In genomic region chr7:36600869-36601530, GRCh38 we compare ENCODE assay signal across 11 cellular contexts.
A peak's percentile ranks its signal among the peaks of the same experiment; 100 is the strongest.
DNase-seq lines count a peak whose midpoint lies in the region; ATAC-seq and TF ChIP-seq lines count a peak whose summit lies in the region.
"Had no signal": no experiment of that assay in that cellular context is flagged by ENCODE, and none has a peak within 500 bp of the region (broad histone marks: within the 10 kb centered on the region; RNA-seq: fewer than 3 reads in every experiment).

No MANE protein-coding gene starts in this region.

- H3K9me3 ChIP-seq in upper lobe of right lung = no peaks in the 10 kb centered on the region
- H3K9me3 ChIP-seq in ovary = no peaks in the 10 kb centered on the region
- H3K9me3 ChIP-seq in MM.1S (replicated peaks; ENCODE audit: insufficient read depth, low read length) = no peaks in the 10 kb centered on the region
- H3K9me3 ChIP-seq: uterus had no signal

- no peaks in the 10 kb centered on the region for H3K79me2 ChIP-seq in MM.1S (ENCODE audit: low read length)

- no peaks in the 10 kb centered on the region for H4K20me1 ChIP-seq in MM.1S (ENCODE audit: insufficient read depth, low read length)

- H3K9ac ChIP-seq in MM.1S (ENCODE audit: low read length) = no peak overlapping the region

- peaks cover 6% of the 10 kb centered on the region for H3K4me1 ChIP-seq in upper lobe of right lung
- H3K4me1 ChIP-seq in ovary (ENCODE audit: insufficient read depth) = no peaks in the 10 kb centered on the region
- H3K4me1 ChIP-seq in MM.1S (ENCODE audit: low read length) = no peaks in the 10 kb centered on the region
- H3K4me1 ChIP-seq: uterus had no signal

- no peak for TF ChIP-seq EP300 in ovary (IDR thresholded peaks at IDR 0.05)

- peaks cover 7% of the 10 kb centered on the region for H3K4me1 Mint-ChIP-seq in activated T-helper 17 cell treated with anti-CD3 and anti-CD28 coated beads, Interleukin-2, amount 50 U/mL, for 72 hours

- no peak for TF ChIP-seq POLR2A in ovary (IDR thresholded peaks at IDR 0.05)

- DNase-seq in stimulated activated CD4-positive, alpha-beta T cell treated with anti-CD3 and anti-CD28 coated beads, Interleukin-1b, Interleukin-23, amount 100 ng/mL, for 48 hours = peak; percentile 16
- DNase-seq in stimulated activated CD4-positive, alpha-beta T cell treated with anti-CD3 and anti-CD28 coated beads, Interleukin-12 subunit alpha, Interleukin-12 subunit beta, amount 100 ng/mL, for 4 hours = no peak
- DNase-seq in islet precursor cell = peak; percentile 7
- DNase-seq in upper lobe of right lung = no peak
- DNase-seq in ovary = no peak
- no peak for DNase-seq in germinal center (ENCODE audit: low spot score)
- no peak for DNase-seq in MM.1S
- DNase-seq: kidney, NCI-H1436 treated with DMSO at 0.1 percent for 48 hours, uterus had no signal

- ATAC-seq in activated T-helper 17 cell treated with anti-CD3 and anti-CD28 coated beads, Interleukin-2, amount 50 U/mL, for 72 hours (replicated peaks) = peak; percentile 89
- peak; percentile 66 for ATAC-seq in upper lobe of right lung

- no peak overlapping the region for H2AFZ ChIP-seq in MM.1S (ENCODE audit: low read length)

- intact Hi-C loops in upper lobe of right lung (cut with DNase I) (no loop called here), ovary (cut with DNase I) (no loop called here)

- no peaks in the 10 kb centered on the region for H3K9me2 ChIP-seq in MM.1S (replicated peaks; ENCODE audit: insufficient read depth, low read length)

- no peaks in the 10 kb centered on the region for H3F3A ChIP-seq in MM.1S (ENCODE audit: insufficient read depth, low read length)

- WGBS in ovary, 3 donors = 79 to 82% (median 80%) methylated on average over 5 of the region's 5 CpGs

- H3K27ac Mint-ChIP-seq in activated T-helper 17 cell treated with anti-CD3 and anti-CD28 coated beads, Interleukin-2, amount 50 U/mL, for 72 hours = no peak overlapping the region

- H3K4me3 ChIP-seq in upper lobe of right lung = no peak overlapping the region
- no peak overlapping the region for H3K4me3 ChIP-seq in ovary
- H3K4me3 ChIP-seq in MM.1S (ENCODE audit: low read length) = no peak overlapping the region
- H3K4me3 ChIP-seq: uterus had no signal

- peak overlapping the region; percentile 42 for H3K27ac ChIP-seq in upper lobe of right lung
- no peak overlapping the region for H3K27ac ChIP-seq in ovary
- no peak overlapping the region for H3K27ac ChIP-seq in MM.1S (ENCODE audit: low read length)
- H3K27ac ChIP-seq: uterus had no signal

- no peak overlapping the region for H3K4me2 ChIP-seq in MM.1S (ENCODE audit: low read depth, low read length)

- H3K36me3 ChIP-seq in upper lobe of right lung = no peaks in the 10 kb centered on the region
- H3K36me3 ChIP-seq in ovary = no peaks in the 10 kb centered on the region
- no peaks in the 10 kb centered on the region for H3K36me3 ChIP-seq in MM.1S (replicated peaks; ENCODE audit: insufficient read depth, low read length)
- H3K36me3 ChIP-seq: uterus had no signal

- peaks cover 5% of the 10 kb centered on the region for H3K27me3 Mint-ChIP-seq in activated T-helper 17 cell treated with anti-CD3 and anti-CD28 coated beads, Interleukin-2, amount 50 U/mL, for 72 hours

- no peaks in the 10 kb centered on the region for H3K9me3 Mint-ChIP-seq in activated T-helper 17 cell treated with anti-CD3 and anti-CD28 coated beads, Interleukin-2, amount 50 U/mL, for 72 hours

- TF ChIP-seq CTCF in upper lobe of right lung (IDR thresholded peaks at IDR 0.05) = no peak
- TF ChIP-seq CTCF in ovary (IDR thresholded peaks at IDR 0.05) = no peak
- TF ChIP-seq CTCF in MM.1S (IDR thresholded peaks at IDR 0.05; ENCODE audit: low read length) = no peak

- H3K36me3 Mint-ChIP-seq in activated T-helper 17 cell treated with anti-CD3 and anti-CD28 coated beads, Interleukin-2, amount 50 U/mL, for 72 hours (ENCODE audit: low read depth) = no peaks in the 10 kb centered on the region

- H3K27me3 ChIP-seq in upper lobe of right lung (no peaks in the 10 kb centered on the region), ovary (no peaks in the 10 kb centered on the region), MM.1S (replicated peaks; ENCODE audit: insufficient read depth, low read length) (no peaks in the 10 kb centered on the region)
- H3K27me3 ChIP-seq: uterus had no signal

- no peak overlapping the region for H3K4me3 Mint-ChIP-seq in activated T-helper 17 cell treated with anti-CD3 and anti-CD28 coated beads, Interleukin-2, amount 50 U/mL, for 72 hours

Comparison
In these comparisons a context has a peak if more than half of its experiments do, and no peak if none do; other contexts are left out.
1. DNase-seq: peak in stimulated activated CD4-positive, alpha-beta T cell treated with anti-CD3 and anti-CD28 coated beads, Interleukin-1b, Interleukin-23, amount 100 ng/mL, for 48 hours (single experiment) and islet precursor cell (single experiment); none in stimulated activated CD4-positive, alpha-beta T cell treated with anti-CD3 and anti-CD28 coated beads, Interleukin-12 subunit alpha, Interleukin-12 subunit beta, amount 100 ng/mL, for 4 hours (single experiment), upper lobe of right lung (single experiment), ovary (0 of 5), germinal center (single experiment) and MM.1S (single experiment).